1 cellular context compared by ENCODE assay signal in the genomic region with DNA sequence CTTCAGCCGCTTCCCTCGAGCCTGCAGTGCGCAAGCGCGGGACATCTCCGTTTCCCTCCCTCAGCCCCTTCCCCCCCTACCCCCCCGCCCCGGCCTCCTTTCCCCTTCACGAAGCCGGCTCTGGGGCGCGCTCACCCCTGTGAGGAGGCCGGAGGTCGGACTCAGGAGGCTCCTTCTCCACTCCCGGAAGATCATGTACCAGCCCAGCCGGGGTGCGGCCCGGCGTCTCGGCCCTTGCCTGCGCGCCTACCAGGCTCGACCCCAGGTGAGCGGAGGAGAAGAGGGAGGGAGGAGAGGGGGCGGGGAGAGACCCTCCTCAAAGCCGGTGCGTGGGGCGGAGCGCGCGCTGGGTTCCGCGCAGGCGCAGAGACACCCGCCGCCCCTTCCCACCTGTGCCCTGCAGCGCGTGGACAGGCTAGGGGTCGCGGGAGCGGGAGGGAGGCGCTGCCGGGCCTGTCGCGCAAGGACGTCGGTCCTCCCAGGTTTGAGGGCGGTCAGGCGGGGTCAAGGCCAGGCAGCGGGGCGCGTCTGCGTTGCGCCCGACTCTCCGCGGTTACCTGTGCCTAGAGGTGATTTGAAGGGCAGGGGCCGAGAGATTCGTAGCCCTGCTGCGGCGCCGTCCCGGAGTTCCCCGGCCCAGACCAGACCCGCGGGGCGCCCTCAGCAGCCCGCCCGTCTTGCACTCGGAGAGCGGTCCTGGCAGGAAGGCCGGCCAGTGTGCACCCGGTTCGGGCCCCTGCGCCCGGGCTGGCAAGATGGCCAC.
A peak's percentile ranks its signal among the peaks of the same experiment; 100 is the strongest.
TF ChIP-seq lines count a peak whose summit lies in the region.

A gene with protein sequence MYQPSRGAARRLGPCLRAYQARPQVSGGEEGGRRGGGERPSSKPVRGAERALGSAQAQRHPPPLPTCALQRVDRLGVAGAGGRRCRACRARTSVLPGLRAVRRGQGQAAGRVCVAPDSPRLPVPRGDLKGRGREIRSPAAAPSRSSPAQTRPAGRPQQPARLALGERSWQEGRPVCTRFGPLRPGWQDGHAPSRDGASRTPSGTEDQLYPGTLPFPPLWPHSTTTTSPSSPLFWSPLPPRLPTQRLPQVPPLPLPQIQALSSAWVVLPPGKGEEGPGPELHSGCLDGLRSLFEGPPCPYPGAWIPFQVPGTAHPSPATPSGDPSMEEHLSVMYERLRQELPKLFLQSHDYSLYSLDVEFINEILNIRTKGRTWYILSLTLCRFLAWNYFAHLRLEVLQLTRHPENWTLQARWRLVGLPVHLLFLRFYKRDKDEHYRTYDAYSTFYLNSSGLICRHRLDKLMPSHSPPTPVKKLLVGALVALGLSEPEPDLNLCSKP (plus strand): TSS at position 95 of the 763 bp plus-strand sequence. CDS start 99 bp downstream, at position 194.

TF ChIP-seq in HepG2, 621 proteins besides CTCF, POLR2A, EP300 and RAD21 (continued from another document and continues in another):
- TF ChIP-seq, protein P1, sequence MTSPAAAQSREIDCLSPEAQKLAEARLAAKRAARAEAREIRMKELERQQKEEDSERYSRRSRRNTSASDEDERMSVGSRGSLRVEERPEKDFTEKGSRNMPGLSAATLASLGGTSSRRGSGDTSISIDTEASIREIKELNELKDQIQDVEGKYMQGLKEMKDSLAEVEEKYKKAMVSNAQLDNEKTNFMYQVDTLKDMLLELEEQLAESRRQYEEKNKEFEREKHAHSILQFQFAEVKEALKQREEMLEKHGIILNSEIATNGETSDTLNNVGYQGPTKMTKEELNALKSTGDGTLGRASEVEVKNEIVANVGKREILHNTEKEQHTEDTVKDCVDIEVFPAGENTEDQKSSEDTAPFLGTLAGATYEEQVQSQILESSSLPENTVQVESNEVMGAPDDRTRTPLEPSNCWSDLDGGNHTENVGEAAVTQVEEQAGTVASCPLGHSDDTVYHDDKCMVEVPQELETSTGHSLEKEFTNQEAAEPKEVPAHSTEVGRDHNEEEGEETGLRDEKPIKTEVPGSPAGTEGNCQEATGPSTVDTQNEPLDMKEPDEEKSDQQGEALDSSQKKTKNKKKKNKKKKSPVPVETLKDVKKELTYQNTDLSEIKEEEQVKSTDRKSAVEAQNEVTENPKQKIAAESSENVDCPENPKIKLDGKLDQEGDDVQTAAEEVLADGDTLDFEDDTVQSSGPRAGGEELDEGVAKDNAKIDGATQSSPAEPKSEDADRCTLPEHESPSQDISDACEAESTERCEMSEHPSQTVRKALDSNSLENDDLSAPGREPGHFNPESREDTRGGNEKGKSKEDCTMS (CRISPR knock-in tag; conservative IDR thresholded peaks at IDR 0.05), result no peak
- TF ChIP-seq AHR (CRISPR knock-in tag; IDR thresholded peaks at IDR 0.05) (peak; percentile 92; the same call in 1 of the 2 replicates), MAFG (CRISPR knock-in tag; IDR thresholded peaks at IDR 0.05) (no peak), DMAP1 (CRISPR knock-in tag; IDR thresholded peaks at IDR 0.05) (peak; percentile 97), FOSL1 (CRISPR knock-in tag; IDR thresholded peaks at IDR 0.05; ENCODE audit: borderline replicate concordance) (peak; percentile 47; the same call in 1 of the 2 replicates), ZNF562 (CRISPR knock-in tag; IDR thresholded peaks at IDR 0.05; ENCODE audit: borderline replicate concordance) (no peak), ZNF136 (CRISPR knock-in tag; IDR thresholded peaks at IDR 0.05; ENCODE audit: low read depth) (peak; percentile 98), ZNF737 (CRISPR knock-in tag; IDR thresholded peaks at IDR 0.05; ENCODE audit: borderline replicate concordance) (peak; percentile 80; the same call in 1 of the 2 replicates), RBM39 (IDR thresholded peaks at IDR 0.05; ENCODE audit: low read depth, low read length, poor library complexity, severe bottlenecking) (peak; percentile 92), KLF16 (CRISPR knock-in tag; IDR thresholded peaks at IDR 0.05) (peak in 1 of 2 experiments; percentile 76; a peak in 3 of 4 replicates), ZNF17 (CRISPR knock-in tag; IDR thresholded peaks at IDR 0.05) (no peak), GATAD1 (CRISPR knock-in tag; IDR thresholded peaks at IDR 0.05) (peak; percentile 73), PHF5A (CRISPR knock-in tag; IDR thresholded peaks at IDR 0.05; ENCODE audit: low read depth, unreplicated experiment) (no peak), SALL1 (CRISPR knock-in tag; IDR thresholded peaks at IDR 0.05) (peak; percentile 95), U2AF2 (IDR thresholded peaks at IDR 0.05; ENCODE audit: low read depth, low read length) (no peak), PAF1 (CRISPR knock-in tag; IDR thresholded peaks at IDR 0.05) (no peak), BHLHE40 (IDR thresholded peaks at IDR 0.05; ENCODE audit: low read length) (no peak), MATR3 (CRISPR knock-in tag; IDR thresholded peaks at IDR 0.05) (no peak), ZMAT3 (CRISPR knock-in tag; conservative IDR thresholded peaks at IDR 0.05) (peak; percentile 87; the same call in 1 of the 2 replicates), JUND (CRISPR knock-in tag; IDR thresholded peaks at IDR 0.05) (no peak; the same call in 1 of the 2 replicates), NR3C1 (CRISPR knock-in tag; IDR thresholded peaks at IDR 0.05) (no peak), ZNF10 (CRISPR knock-in tag; IDR thresholded peaks at IDR 0.05; ENCODE audit: borderline replicate concordance, low read depth) (no peak), FOXJ3 (CRISPR knock-in tag; IDR thresholded peaks at IDR 0.05; ENCODE audit: borderline replicate concordance) (peak; percentile 60; the same call in 1 of the 2 replicates), MIER3 (CRISPR knock-in tag; IDR thresholded peaks at IDR 0.05; ENCODE audit: borderline replicate concordance) (peak; percentile 83; the same call in 1 of the 2 replicates), ZNF460 (CRISPR knock-in tag; IDR thresholded peaks at IDR 0.05; ENCODE audit: borderline replicate concordance) (peak; percentile 83; the same call in 1 of the 2 replicates), ZNF260 (CRISPR knock-in tag; IDR thresholded peaks at IDR 0.05; ENCODE audit: borderline replicate concordance, low read depth) (no peak), KAT8 (CRISPR knock-in tag; IDR thresholded peaks at IDR 0.05) (peak; percentile 76; the same call in 1 of the 2 replicates), ZNF264 (CRISPR knock-in tag; IDR thresholded peaks at IDR 0.05) (peak; percentile 72; the same call in 1 of the 2 replicates), ZBTB20 (CRISPR knock-in tag; IDR thresholded peaks at IDR 0.05; ENCODE audit: borderline replicate concordance, low read depth) (peak; percentile 74)
- TF ChIP-seq, protein P2, sequence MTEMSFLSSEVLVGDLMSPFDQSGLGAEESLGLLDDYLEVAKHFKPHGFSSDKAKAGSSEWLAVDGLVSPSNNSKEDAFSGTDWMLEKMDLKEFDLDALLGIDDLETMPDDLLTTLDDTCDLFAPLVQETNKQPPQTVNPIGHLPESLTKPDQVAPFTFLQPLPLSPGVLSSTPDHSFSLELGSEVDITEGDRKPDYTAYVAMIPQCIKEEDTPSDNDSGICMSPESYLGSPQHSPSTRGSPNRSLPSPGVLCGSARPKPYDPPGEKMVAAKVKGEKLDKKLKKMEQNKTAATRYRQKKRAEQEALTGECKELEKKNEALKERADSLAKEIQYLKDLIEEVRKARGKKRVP (CRISPR knock-in tag; IDR thresholded peaks at IDR 0.05), result peak in 1 of 2 experiments; percentile 78; a peak in 2 of 4 replicates
- TF ChIP-seq, protein P3, sequence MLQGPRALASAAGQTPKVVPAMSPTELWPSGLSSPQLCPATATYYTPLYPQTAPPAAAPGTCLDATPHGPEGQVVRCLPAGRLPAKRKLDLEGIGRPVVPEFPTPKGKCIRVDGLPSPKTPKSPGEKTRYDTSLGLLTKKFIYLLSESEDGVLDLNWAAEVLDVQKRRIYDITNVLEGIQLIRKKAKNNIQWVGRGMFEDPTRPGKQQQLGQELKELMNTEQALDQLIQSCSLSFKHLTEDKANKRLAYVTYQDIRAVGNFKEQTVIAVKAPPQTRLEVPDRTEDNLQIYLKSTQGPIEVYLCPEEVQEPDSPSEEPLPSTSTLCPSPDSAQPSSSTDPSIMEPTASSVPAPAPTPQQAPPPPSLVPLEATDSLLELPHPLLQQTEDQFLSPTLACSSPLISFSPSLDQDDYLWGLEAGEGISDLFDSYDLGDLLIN (CRISPR knock-in tag; IDR thresholded peaks at IDR 0.05; ENCODE audit: borderline replicate concordance), result peak; percentile 93; the same call in 1 of the 2 replicates
- TF ChIP-seq, protein P4, sequence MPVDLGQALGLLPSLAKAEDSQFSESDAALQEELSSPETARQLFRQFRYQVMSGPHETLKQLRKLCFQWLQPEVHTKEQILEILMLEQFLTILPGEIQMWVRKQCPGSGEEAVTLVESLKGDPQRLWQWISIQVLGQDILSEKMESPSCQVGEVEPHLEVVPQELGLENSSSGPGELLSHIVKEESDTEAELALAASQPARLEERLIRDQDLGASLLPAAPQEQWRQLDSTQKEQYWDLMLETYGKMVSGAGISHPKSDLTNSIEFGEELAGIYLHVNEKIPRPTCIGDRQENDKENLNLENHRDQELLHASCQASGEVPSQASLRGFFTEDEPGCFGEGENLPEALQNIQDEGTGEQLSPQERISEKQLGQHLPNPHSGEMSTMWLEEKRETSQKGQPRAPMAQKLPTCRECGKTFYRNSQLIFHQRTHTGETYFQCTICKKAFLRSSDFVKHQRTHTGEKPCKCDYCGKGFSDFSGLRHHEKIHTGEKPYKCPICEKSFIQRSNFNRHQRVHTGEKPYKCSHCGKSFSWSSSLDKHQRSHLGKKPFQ (CRISPR knock-in tag; IDR thresholded peaks at IDR 0.05; ENCODE audit: insufficient replicate concordance), result peak; percentile 82
- TF ChIP-seq, protein P5, sequence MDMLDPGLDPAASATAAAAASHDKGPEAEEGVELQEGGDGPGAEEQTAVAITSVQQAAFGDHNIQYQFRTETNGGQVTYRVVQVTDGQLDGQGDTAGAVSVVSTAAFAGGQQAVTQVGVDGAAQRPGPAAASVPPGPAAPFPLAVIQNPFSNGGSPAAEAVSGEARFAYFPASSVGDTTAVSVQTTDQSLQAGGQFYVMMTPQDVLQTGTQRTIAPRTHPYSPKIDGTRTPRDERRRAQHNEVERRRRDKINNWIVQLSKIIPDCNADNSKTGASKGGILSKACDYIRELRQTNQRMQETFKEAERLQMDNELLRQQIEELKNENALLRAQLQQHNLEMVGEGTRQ (IDR thresholded peaks at IDR 0.05; ENCODE audit: low read depth, low read length), result no peak
- TF ChIP-seq, protein P5 (CRISPR knock-in tag; IDR thresholded peaks at IDR 0.05; ENCODE audit: borderline replicate concordance), result no peak; the same call in 1 of the 2 replicates
- TF ChIP-seq, protein P6, sequence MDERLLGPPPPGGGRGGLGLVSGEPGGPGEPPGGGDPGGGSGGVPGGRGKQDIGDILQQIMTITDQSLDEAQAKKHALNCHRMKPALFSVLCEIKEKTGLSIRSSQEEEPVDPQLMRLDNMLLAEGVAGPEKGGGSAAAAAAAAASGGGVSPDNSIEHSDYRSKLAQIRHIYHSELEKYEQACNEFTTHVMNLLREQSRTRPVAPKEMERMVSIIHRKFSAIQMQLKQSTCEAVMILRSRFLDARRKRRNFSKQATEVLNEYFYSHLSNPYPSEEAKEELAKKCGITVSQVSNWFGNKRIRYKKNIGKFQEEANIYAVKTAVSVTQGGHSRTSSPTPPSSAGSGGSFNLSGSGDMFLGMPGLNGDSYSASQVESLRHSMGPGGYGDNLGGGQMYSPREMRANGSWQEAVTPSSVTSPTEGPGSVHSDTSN (CRISPR knock-in tag; IDR thresholded peaks at IDR 0.05), result no peak
- TF ChIP-seq, protein P7, sequence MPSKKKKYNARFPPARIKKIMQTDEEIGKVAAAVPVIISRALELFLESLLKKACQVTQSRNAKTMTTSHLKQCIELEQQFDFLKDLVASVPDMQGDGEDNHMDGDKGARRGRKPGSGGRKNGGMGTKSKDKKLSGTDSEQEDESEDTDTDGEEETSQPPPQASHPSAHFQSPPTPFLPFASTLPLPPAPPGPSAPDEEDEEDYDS (CRISPR knock-in tag; IDR thresholded peaks at IDR 0.05), result peak; percentile 72
- TF ChIP-seq, protein P8, sequence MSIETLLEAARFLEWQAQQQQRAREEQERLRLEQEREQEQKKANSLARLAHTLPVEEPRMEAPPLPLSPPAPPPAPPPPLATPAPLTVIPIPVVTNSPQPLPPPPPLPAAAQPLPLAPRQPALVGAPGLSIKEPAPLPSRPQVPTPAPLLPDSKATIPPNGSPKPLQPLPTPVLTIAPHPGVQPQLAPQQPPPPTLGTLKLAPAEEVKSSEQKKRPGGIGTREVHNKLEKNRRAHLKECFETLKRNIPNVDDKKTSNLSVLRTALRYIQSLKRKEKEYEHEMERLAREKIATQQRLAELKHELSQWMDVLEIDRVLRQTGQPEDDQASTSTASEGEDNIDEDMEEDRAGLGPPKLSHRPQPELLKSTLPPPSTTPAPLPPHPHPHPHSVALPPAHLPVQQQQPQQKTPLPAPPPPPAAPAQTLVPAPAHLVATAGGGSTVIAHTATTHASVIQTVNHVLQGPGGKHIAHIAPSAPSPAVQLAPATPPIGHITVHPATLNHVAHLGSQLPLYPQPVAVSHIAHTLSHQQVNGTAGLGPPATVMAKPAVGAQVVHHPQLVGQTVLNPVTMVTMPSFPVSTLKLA (IDR thresholded peaks at IDR 0.05), result no peak
- TF ChIP-seq, protein P9, sequence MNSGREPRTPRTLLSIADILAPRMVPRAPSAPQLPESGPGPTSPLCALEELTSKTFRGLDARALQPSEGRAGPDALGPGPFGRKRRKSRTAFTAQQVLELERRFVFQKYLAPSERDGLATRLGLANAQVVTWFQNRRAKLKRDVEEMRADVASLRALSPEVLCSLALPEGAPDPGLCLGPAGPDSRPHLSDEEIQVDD (CRISPR knock-in tag; IDR thresholded peaks at IDR 0.05; ENCODE audit: borderline replicate concordance), result peak; percentile 88
- TF ChIP-seq, protein P10, sequence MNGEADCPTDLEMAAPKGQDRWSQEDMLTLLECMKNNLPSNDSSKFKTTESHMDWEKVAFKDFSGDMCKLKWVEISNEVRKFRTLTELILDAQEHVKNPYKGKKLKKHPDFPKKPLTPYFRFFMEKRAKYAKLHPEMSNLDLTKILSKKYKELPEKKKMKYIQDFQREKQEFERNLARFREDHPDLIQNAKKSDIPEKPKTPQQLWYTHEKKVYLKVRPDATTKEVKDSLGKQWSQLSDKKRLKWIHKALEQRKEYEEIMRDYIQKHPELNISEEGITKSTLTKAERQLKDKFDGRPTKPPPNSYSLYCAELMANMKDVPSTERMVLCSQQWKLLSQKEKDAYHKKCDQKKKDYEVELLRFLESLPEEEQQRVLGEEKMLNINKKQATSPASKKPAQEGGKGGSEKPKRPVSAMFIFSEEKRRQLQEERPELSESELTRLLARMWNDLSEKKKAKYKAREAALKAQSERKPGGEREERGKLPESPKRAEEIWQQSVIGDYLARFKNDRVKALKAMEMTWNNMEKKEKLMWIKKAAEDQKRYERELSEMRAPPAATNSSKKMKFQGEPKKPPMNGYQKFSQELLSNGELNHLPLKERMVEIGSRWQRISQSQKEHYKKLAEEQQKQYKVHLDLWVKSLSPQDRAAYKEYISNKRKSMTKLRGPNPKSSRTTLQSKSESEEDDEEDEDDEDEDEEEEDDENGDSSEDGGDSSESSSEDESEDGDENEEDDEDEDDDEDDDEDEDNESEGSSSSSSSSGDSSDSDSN (CRISPR knock-in tag; IDR thresholded peaks at IDR 0.05), result peak; percentile 99
